8 cellular contexts compared by ENCODE assay signal in the genomic region with DNA sequence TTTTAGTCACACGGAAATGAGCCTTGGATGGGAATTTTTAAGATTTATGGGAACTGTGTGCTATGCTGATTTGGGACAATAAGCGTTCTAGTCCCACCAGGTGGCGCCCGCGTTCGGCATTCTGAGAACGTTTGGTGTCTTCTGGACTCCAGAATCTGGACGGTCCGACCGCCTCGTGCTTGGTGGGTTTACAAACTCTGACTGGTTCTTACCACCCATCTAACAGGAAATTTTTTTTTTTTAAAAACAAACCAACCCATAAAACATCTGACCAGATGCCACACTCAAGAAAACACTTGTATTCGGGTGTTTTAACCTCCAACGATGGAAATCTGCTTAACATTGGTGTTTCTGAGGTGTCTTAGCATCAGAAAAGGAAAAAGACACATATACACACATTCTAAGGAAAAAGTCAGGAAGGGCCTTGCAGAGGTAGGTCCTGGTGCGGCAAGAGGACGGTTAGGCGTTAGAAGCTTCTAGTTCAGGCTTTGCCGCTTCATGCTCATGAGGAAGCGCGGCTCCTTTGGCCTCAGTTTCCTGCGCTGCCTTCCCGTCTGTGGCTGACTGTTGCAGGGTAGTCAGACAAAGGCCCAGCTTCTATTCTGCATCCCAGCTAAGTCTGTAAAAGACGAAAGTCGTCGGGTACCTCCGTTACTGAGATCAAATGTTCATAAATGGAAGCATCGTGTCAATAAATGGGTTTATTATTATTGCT.
DNase-seq lines count a peak whose midpoint lies in the region; ATAC-seq and TF ChIP-seq lines count a peak whose summit lies in the region.

No MANE protein-coding gene starts in this region.

- H2AFZ ChIP-seq in ACC112 (ENCODE audit: low read length, unreplicated experiment): peak overlapping the region; percentile 47

- peaks cover 23% of the 10 kb centered on the region for H3K79me2 ChIP-seq in ACC112 (ENCODE audit: control insufficient read depth, insufficient read depth, low read length, unreplicated experiment)

- no peak for ATAC-seq in HG02970 (IDR thresholded peaks at IDR 0.05; ENCODE audit: low FRiP score, unreplicated experiment)

- H3K4me1 ChIP-seq in ACC112 (ENCODE audit: control insufficient read depth, insufficient read depth, low read length, unreplicated experiment): peaks cover 42% of the 10 kb centered on the region

- DNase-seq in GOT3 (lab: John Stamatoyannopoulos, UW) (peak; percentile 51), NCI-H446 (lab: John Stamatoyannopoulos, UW) (peak; percentile 98), choroid plexus epithelial cell (ENCODE audit: low read depth) (peak; percentile 91), kidney glomerular epithelial cell (lab: John Stamatoyannopoulos, UW) (peak; percentile 70)
- DNase-seq in activated CD4-positive, alpha-beta T cell treated with anti-CD3 and anti-CD28 coated beads for 4 hours: peak; percentile 74 to 76
- DNase-seq in stimulated activated CD4-positive, alpha-beta T cell treated with anti-CD3 and anti-CD28 coated beads, Interleukin-15, amount 100 ng/mL, for 1 hour (ENCODE audit: low read depth in 1 of 2, low spot score in 1 of 2): peak; percentile 29 to 64

- peak overlapping the region; percentile 89 for H3K4me3 ChIP-seq in ACC112 (ENCODE audit: low read depth, low read length)
- H3K4me3 ChIP-seq in choroid plexus epithelial cell (ENCODE audit: low read depth, low read length): peak overlapping the region; percentile 89

- no peaks in the 10 kb centered on the region for H3K36me3 ChIP-seq in ACC112 (ENCODE audit: insufficient read depth, low read length)

- H3K27ac ChIP-seq in ACC112 (ENCODE audit: low read depth, low read length): peak overlapping the region; percentile 90

- no peaks in the 10 kb centered on the region for H3K27me3 ChIP-seq in ACC112 (ENCODE audit: insufficient read depth, low read length)

- peak; percentile 90 for TF ChIP-seq CTCF in choroid plexus epithelial cell (conservative IDR thresholded peaks at IDR 0.05; ENCODE audit: low read depth, low read length)

Comparison
In these comparisons a context has a peak if more than half of its experiments do, and no peak if none do; other contexts are left out.
1. DNase-seq: peak in every context shown above with its lines; median percentile 98 in NCI-H446; 91 in choroid plexus epithelial cell; 75 in activated CD4-positive, alpha-beta T cell treated with anti-CD3 and anti-CD28 coated beads for 4 hours; 70 in kidney glomerular epithelial cell; 51 in GOT3; 46 in stimulated activated CD4-positive, alpha-beta T cell treated with anti-CD3 and anti-CD28 coated beads, Interleukin-15, amount 100 ng/mL, for 1 hour.